In genomic region chr3:125916376-125916978, GRCh38 we compare ENCODE assay signal across 8 cellular contexts. TPM values are rescaled to one million over a fixed set of nuclear protein-coding genes. Genes with fewer than 3 reads are reported as not detected.
DNase-seq lines count a peak whose midpoint lies in the region; ATAC-seq and TF ChIP-seq lines count a peak whose summit lies in the region.

No MANE protein-coding gene starts in this region.

- H3K9me3 Mint-ChIP-seq in neural progenitor cell = no peaks in the 10 kb centered on the region

- no peaks in the 10 kb centered on the region for H3K36me3 ChIP-seq in OCI-LY7 (ENCODE audit: insufficient read depth, low read length)
- H3K36me3 ChIP-seq in neural progenitor cell = no peaks in the 10 kb centered on the region
- no peaks in the 10 kb centered on the region for H3K36me3 ChIP-seq in thyroid gland

- peaks cover 17% of the 10 kb centered on the region for H3K4me1 Mint-ChIP-seq in neural progenitor cell

- H3K36me3 Mint-ChIP-seq in neural progenitor cell = peaks cover 6% of the 10 kb centered on the region

- H4K20me1 ChIP-seq in OCI-LY7 (ENCODE audit: insufficient read depth, low read length) (no peaks in the 10 kb centered on the region), neural progenitor cell (ENCODE audit: low read depth) (no peaks in the 10 kb centered on the region)

- DNase-seq in GM03348 (ENCODE audit: low spot score) = peak; percentile 95
- peak; percentile 86 for DNase-seq in KBM-7
- DNase-seq in OCI-LY7 (ENCODE audit: low spot score) = peak; percentile 93
- DNase-seq in activated gamma-delta T cell (lab: John Stamatoyannopoulos, UW) = peak; percentile 98
- peak; percentile 92 to 97 for DNase-seq in foreskin fibroblast
- peak; percentile 97 for DNase-seq in neural progenitor cell (ENCODE audit: low spot score)
- DNase-seq in thyroid gland = no peak

- H3K4me1 ChIP-seq in OCI-LY7 (ENCODE audit: insufficient read depth, low read length, poor library complexity, severe bottlenecking) = peaks cover 23% of the 10 kb centered on the region
- peaks cover 6% of the 10 kb centered on the region for H3K4me1 ChIP-seq in neural progenitor cell
- H3K4me1 ChIP-seq in thyroid gland = peaks cover 7 to 10% of the 10 kb centered on the region in 2 donors

- no peak overlapping the region for H3K27ac Mint-ChIP-seq in neural progenitor cell

- no TSS peak for BruUV-seq in OCI-LY7 (replicated peaks; lab: Mats Ljungman, UMichigan)

- WGBS in thyroid gland, 2 donors = 0% methylated on average over 8 of the region's 58 CpGs

- peak; percentile 81 for ATAC-seq in GM21825 (IDR thresholded peaks at IDR 0.05; ENCODE audit: unreplicated experiment)

- POLR2A ChIA-PET in OCI-LY7 (lab: Charles Lee) = no interaction called here

- peak overlapping the region; percentile 88 for H3K4me3 Mint-ChIP-seq in neural progenitor cell

- H3K79me2 ChIP-seq in OCI-LY7 (ENCODE audit: insufficient read depth, low read depth, low read length) = no peaks in the 10 kb centered on the region
- no peaks in the 10 kb centered on the region for H3K79me2 ChIP-seq in neural progenitor cell (ENCODE audit: low read depth)

- H3K9ac ChIP-seq in neural progenitor cell = no peak overlapping the region

- intact Hi-C loops in OCI-LY7 (cut with micrococcal nuclease; ENCODE audit: unreplicated experiment) (loop anchor here (2.0 to 5.0 kb wide), 3 partner anchors 149 to 324 kb away; partner anchors contain the start of gene SLC41A3), thyroid gland (cut with DNase I) (no loop called here)

- TF ChIP-seq CTCF in OCI-LY7 (conservative IDR thresholded peaks at IDR 0.05; ENCODE audit: low read length) = peak; percentile 51
- TF ChIP-seq CTCF in foreskin fibroblast (IDR thresholded peaks at IDR 0.05; ENCODE audit: low read depth, low read length) = peak; percentile 17
- TF ChIP-seq CTCF in neural progenitor cell (IDR thresholded peaks at IDR 0.05) = peak; percentile 37
- peak in 2 of 6 experiments; percentile 30 to 33 for TF ChIP-seq CTCF in thyroid gland (IDR thresholded peaks at IDR 0.05)

- H3K4me3 ChIP-seq in OCI-LY7 (ENCODE audit: low read depth, low read length, poor library complexity, severe bottlenecking) (peak overlapping the region; percentile 73), foreskin fibroblast (ENCODE audit: low read depth in 1 of 2, low read length in 2 of 2) (peak overlapping the region; percentile 77 to 81), neural progenitor cell (peak overlapping the region; percentile 65), thyroid gland (replicated peaks in 1 of 3) (peak overlapping the region; percentile 57 to 70 (median 65))

- H3K27ac ChIP-seq in OCI-LY7 (ENCODE audit: low read depth, low read length, poor library complexity, severe bottlenecking) = peak overlapping the region; percentile 84
- H3K27ac ChIP-seq in neural progenitor cell = no peak overlapping the region
- peak overlapping the region; percentile 21 to 56 (median 41) for H3K27ac ChIP-seq in thyroid gland

- peaks cover 2% of the 10 kb centered on the region for H3K27me3 Mint-ChIP-seq in neural progenitor cell (ENCODE audit: insufficient read depth, low read depth)

- H2AFZ ChIP-seq in OCI-LY7 (ENCODE audit: low read length) (peak overlapping the region; percentile 80), neural progenitor cell (replicated peaks) (peak overlapping the region; percentile 66)

- in situ Hi-C loops in KBM-7 (cut with MboI; ENCODE audit: low pct_unique_long_range_greater_than_20kb, low sequenced_read_pairs) = no loop called here

- H3K27me3 ChIP-seq in neural progenitor cell (no peaks in the 10 kb centered on the region), thyroid gland (no peaks in the 10 kb centered on the region)

- no peaks in the 10 kb centered on the region for H3F3A ChIP-seq in neural progenitor cell (ENCODE audit: low read depth)

- CTCF ChIA-PET in OCI-LY7 (lab: Charles Lee; ENCODE audit: unreplicated experiment) = interaction anchor here (0.6 kb wide), 1 partner anchor 1493 kb away, joined by 4 read pairs; no protein-coding TSS in a partner anchor

- peak in 1 of 2 donors; percentile 37 for TF ChIP-seq POLR2A in thyroid gland (IDR thresholded peaks at IDR 0.05)

- H3K4me2 ChIP-seq in OCI-LY7 (ENCODE audit: low read length) = peak overlapping the region; percentile 84
- H3K4me2 ChIP-seq in neural progenitor cell = peak overlapping the region; percentile 85

- H3K9me2 ChIP-seq in OCI-LY7 (ENCODE audit: insufficient read depth, low read length) = no peaks in the 10 kb centered on the region

- H3K9me3 ChIP-seq in OCI-LY7 (ENCODE audit: low read length) (no peaks in the 10 kb centered on the region), neural progenitor cell (ENCODE audit: low read depth) (no peaks in the 10 kb centered on the region), thyroid gland (no peaks in the 10 kb centered on the region)

RNA-seq across cellular contexts. Expression of gene ROPN1B, which starts 52.5 kb away (rescaled TPM):
- not detected in 2 replicates for total RNA-seq in OCI-LY7 (2014; rRNA removed; shearing (Covaris generic))
- total RNA-seq in OCI-LY7 (2022) = not detected in 2 replicates
- 0.12 TPM in 1 of 2 replicates, not detected in the other for total RNA-seq in neural progenitor cell (ENCODE audit: low replicate concordance)
- total RNA-seq in thyroid gland = 1 to 10 TPM in 2 of 4 donors, under 1 TPM in 2; 0.54 to 2.4 (median 1.5) TPM

Comparison
In these comparisons a context has a peak if more than half of its experiments do, and no peak if none do; other contexts are left out.
1. DNase-seq: peak in GM03348 (single experiment), KBM-7 (single experiment), OCI-LY7 (single experiment), activated gamma-delta T cell (single experiment), foreskin fibroblast (2 of 2) and neural progenitor cell (single experiment); none in thyroid gland (0 of 2).
2. Peak in every context shown above with its lines, with median percentiles within 50 percentile points of each other: H3K4me3 ChIP-seq.